Comparison of ENCODE assay signal across 21 cellular contexts in genomic region chr2:222468338-222468737, GRCh38. TPM values are rescaled to one million over a fixed set of nuclear protein-coding genes. Genes with fewer than 3 reads are reported as not detected.
A peak's percentile ranks its signal among the peaks of the same experiment; 100 is the strongest.
DNase-seq lines count a peak whose midpoint lies in the region; ATAC-seq and TF ChIP-seq lines count a peak whose summit lies in the region.
"Had no signal": no experiment of that assay in that cellular context is flagged by ENCODE, and none has a peak within 500 bp of the region (broad histone marks: within the 10 kb centered on the region; RNA-seq: fewer than 3 reads in every experiment).

No MANE protein-coding gene starts in this region.

- no peaks in the 10 kb centered on the region for H3K36me3 Mint-ChIP-seq in CD14-positive monocyte
- H3K36me3 Mint-ChIP-seq: activated naive CD4-positive, alpha-beta T cell treated with anti-CD3 and anti-CD28 coated beads, Interleukin-2, amount 50 U/mL, for 72 hours; immature natural killer cell had no signal

- intact Hi-C loops in CD14-positive monocyte (cut with micrococcal nuclease): no loop called here
- intact Hi-C loops in lower lobe of right lung (cut with DNase I): no loop called here

- peaks cover 4% of the 10 kb centered on the region for H3K4me1 Mint-ChIP-seq in CD14-positive monocyte
- H3K4me1 Mint-ChIP-seq: B cell, immature natural killer cell had no signal

- H3K27me3 Mint-ChIP-seq in CD14-positive monocyte (ENCODE audit: low read depth in 3 of 3): peaks cover 3 to 24% (median 15%) of the 10 kb centered on the region in 3 donors
- H3K27me3 Mint-ChIP-seq: T-helper 17 cell had no signal

- ATAC-seq in lower lobe of right lung (no peak), GM18861 (IDR thresholded peaks at IDR 0.05; ENCODE audit: unreplicated experiment) (no peak)
- ATAC-seq: activated naive CD4-positive, alpha-beta T cell treated with anti-CD3 and anti-CD28 coated beads, Interleukin-2, amount 50 U/mL, for 72 hours; gastroesophageal sphincter; mucosa of descending colon; T-helper 17 cell had no signal

- DNase-seq in DMS153 treated with DMSO at 0.1 percent for 48 hours (lab: John Stamatoyannopoulos, UW; ENCODE audit: unreplicated experiment) (peak; percentile 29), MG63 (peak; percentile 19), cerebellar cortex (ENCODE audit: low spot score) (peak; percentile 58), medulla oblongata (ENCODE audit: extremely low spot score) (peak; percentile 23), CD14-positive monocyte (ENCODE audit: low spot score) (no peak), lower lobe of right lung (no peak)
- no peak for DNase-seq in activated CD8-positive, alpha-beta memory T cell treated with anti-CD3 and anti-CD28 coated beads, Interleukin-2, amount 50 U/mL, for 48 hours
- DNase-seq: activated CD4-positive, alpha-beta T cell treated with anti-CD3 and anti-CD28 coated beads for 4 hours; DND-41; H7; immature natural killer cell; NCI-H524; stimulated activated CD4-positive, alpha-beta T cell treated with anti-CD3 and anti-CD28 coated beads, Interleukin-12 subunit alpha, Interleukin-12 subunit beta, amount 100 ng/mL, for 4 hours; T-helper 17 cell had no signal

- no peak overlapping the region for H3K4me3 ChIP-seq in MG63
- H3K4me3 ChIP-seq in lower lobe of right lung: no peak overlapping the region
- H3K4me3 ChIP-seq: gastroesophageal sphincter, mucosa of descending colon had no signal

- H3K27me3 ChIP-seq in MG63: no peaks in the 10 kb centered on the region
- H3K27me3 ChIP-seq in lower lobe of right lung (ENCODE audit: low read depth): no peaks in the 10 kb centered on the region

- peaks cover 0 to 2% (median 0%) of the 10 kb centered on the region in 7 donors for H3K9me3 Mint-ChIP-seq in CD14-positive monocyte
- H3K9me3 Mint-ChIP-seq: immature natural killer cell had no signal

- no peak overlapping the region for H3K27ac Mint-ChIP-seq in CD14-positive monocyte
- H3K27ac Mint-ChIP-seq: activated naive CD4-positive, alpha-beta T cell treated with anti-CD3 and anti-CD28 coated beads, Interleukin-2, amount 50 U/mL, for 72 hours; B cell; immature natural killer cell; T-helper 17 cell had no signal

- no peaks in the 10 kb centered on the region for H3K4me1 ChIP-seq in lower lobe of right lung
- H3K4me1 ChIP-seq: gastroesophageal sphincter had no signal

- H3K9me3 ChIP-seq in MG63: no peaks in the 10 kb centered on the region
- no peaks in the 10 kb centered on the region for H3K9me3 ChIP-seq in lower lobe of right lung
- H3K9me3 ChIP-seq: gastroesophageal sphincter, mucosa of descending colon had no signal

- H3K4me3 Mint-ChIP-seq in CD14-positive monocyte: no peak overlapping the region
- H3K4me3 Mint-ChIP-seq: B cell, immature natural killer cell, T-helper 17 cell had no signal

- H3K36me3 ChIP-seq in MG63: no peaks in the 10 kb centered on the region
- H3K36me3 ChIP-seq in lower lobe of right lung: no peaks in the 10 kb centered on the region
- H3K36me3 ChIP-seq: gastroesophageal sphincter had no signal

- H3K27ac ChIP-seq in lower lobe of right lung: no peak overlapping the region
- H3K27ac ChIP-seq: gastroesophageal sphincter, RWPE1 had no signal

- TF ChIP-seq CTCF in CD14-positive monocyte (IDR thresholded peaks at IDR 0.05): no peak
- no peak for TF ChIP-seq CTCF in lower lobe of right lung (IDR thresholded peaks at IDR 0.05)

RNA-seq across cellular contexts. Expression of gene SGPP2, which starts 44.0 kb away (rescaled TPM):
- total RNA-seq in MG63 (2014; rRNA removed; shearing (Covaris generic); ENCODE audit: low replicate concordance): not detected in 2 replicates
- not detected for polyA plus RNA-seq in CD14-positive monocyte
- 23.9 TPM for total RNA-seq in lower lobe of right lung
- total RNA-seq: H7, osteocyte had no signal
- polyA plus RNA-seq: immature natural killer cell had no signal

Comparison
In these comparisons a context has a peak if more than half of its experiments do, and no peak if none do; other contexts are left out.
1. DNase-seq: peak in DMS153 treated with DMSO at 0.1 percent for 48 hours (single experiment), MG63 (single experiment), cerebellar cortex (single experiment) and medulla oblongata (single experiment); none in activated CD8-positive, alpha-beta memory T cell treated with anti-CD3 and anti-CD28 coated beads, Interleukin-2, amount 50 U/mL, for 48 hours (single experiment), CD14-positive monocyte (single experiment) and lower lobe of right lung (single experiment).
2. RNA of gene SGPP2, which starts 44.0 kb away (total RNA-seq): 23.9 TPM in lower lobe of right lung (single experiment); not detected in MG63; every median in the first group is over 10 times any median in the second.